Comparison of ENCODE assay signal across 1 cellular context in genomic region chr12:26853303-26854027, GRCh38.
TF ChIP-seq lines count a peak whose summit lies in the region.

No MANE protein-coding gene starts in this region.

TF ChIP-seq in endothelial cell of umbilical vein, 7 proteins besides CTCF, POLR2A, EP300 and RAD21 (continued from another document):
- no peak for TF ChIP-seq EZH2 (IDR thresholded peaks at IDR 0.05; ENCODE audit: borderline replicate concordance, low read depth, low read length, severe bottlenecking)
